13 cellular contexts compared by ENCODE assay signal in the genomic region with DNA sequence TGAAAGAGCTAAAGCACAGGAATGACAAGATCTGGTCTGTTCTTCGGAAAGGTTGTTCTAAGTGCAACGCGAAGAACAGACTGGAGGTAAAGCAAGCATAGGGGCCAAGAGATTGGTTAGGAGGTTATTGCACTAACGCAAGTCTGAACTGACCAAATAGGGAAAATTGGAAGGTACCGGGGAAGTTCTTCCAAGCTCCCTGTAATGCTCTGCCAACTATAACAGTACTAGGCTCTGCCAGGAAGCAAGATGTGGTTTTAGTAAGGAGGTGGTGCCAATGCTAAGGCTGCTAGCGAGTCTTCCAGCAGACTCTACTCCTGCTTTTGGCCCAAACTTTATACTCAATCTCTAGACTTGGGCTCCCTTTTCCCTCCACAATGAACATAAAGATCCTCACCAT.
"Had no signal": no experiment of that assay in that cellular context is flagged by ENCODE, and none has a peak within 500 bp of the region (broad histone marks: within the 10 kb centered on the region; RNA-seq: fewer than 3 reads in every experiment).

No MANE protein-coding gene starts in this region.

- H3K9me3 Mint-ChIP-seq: activated naive CD8-positive, alpha-beta T cell treated with anti-CD3 and anti-CD28 coated beads for 36 hours; activated T-cell treated with anti-CD3 and anti-CD28 coated beads, Interleukin-2, amount 50 U/mL, for 24 hours; dendritic cell treated with granulocyte-macrophage colony-stimulating factor and Interleukin-4, amounts not matched to agents 40 ng/mL and 50 ng/mL, for 4 days; stimulated activated naive CD8-positive, alpha-beta T cell treated with anti-CD3 and anti-CD28 coated beads, Interleukin-15, amount 100 ng/mL, for 72 hours had no signal

- H3K4me3 ChIP-seq: gastrocnemius medialis, heart right ventricle had no signal

- H3K27ac ChIP-seq: gastrocnemius medialis, heart right ventricle had no signal

- H3K4me1 Mint-ChIP-seq: activated naive CD8-positive, alpha-beta T cell treated with anti-CD3 and anti-CD28 coated beads for 36 hours; stimulated activated naive CD8-positive, alpha-beta T cell treated with anti-CD3 and anti-CD28 coated beads, Interleukin-15, amount 100 ng/mL, for 72 hours had no signal

- H3K36me3 Mint-ChIP-seq: activated naive CD8-positive, alpha-beta T cell treated with anti-CD3 and anti-CD28 coated beads for 36 hours had no signal

- H3K27me3 ChIP-seq: gastrocnemius medialis, heart right ventricle had no signal

- H3K27ac Mint-ChIP-seq: activated naive CD8-positive, alpha-beta T cell treated with anti-CD3 and anti-CD28 coated beads for 36 hours; activated T-cell treated with anti-CD3 and anti-CD28 coated beads, Interleukin-2, amount 50 U/mL, for 24 hours; dendritic cell treated with granulocyte-macrophage colony-stimulating factor and Interleukin-4, amounts not matched to agents 40 ng/mL and 50 ng/mL, for 4 days; nephron progenitor cell; stimulated activated naive CD8-positive, alpha-beta T cell treated with anti-CD3 and anti-CD28 coated beads, Interleukin-15, amount 100 ng/mL, for 72 hours had no signal

- H3K36me3 ChIP-seq: gastrocnemius medialis, heart right ventricle had no signal

- DNase-seq: activated gamma-delta T cell; activated naive CD8-positive, alpha-beta T cell treated with anti-CD3 and anti-CD28 coated beads for 36 hours; activated T-cell treated with anti-CD3 and anti-CD28 coated beads, Interleukin-2, amount 50 U/mL, for 24 hours; caudate nucleus; gastrocnemius medialis; heart right ventricle; left ventricle myocardium superior; mesendoderm; nephron progenitor cell; stimulated activated CD4-positive, alpha-beta T cell treated with anti-CD3 and anti-CD28 coated beads, Interleukin-2, amount 100 ng/mL, for 48 hours; stimulated activated naive CD8-positive, alpha-beta T cell treated with anti-CD3 and anti-CD28 coated beads, Interleukin-15, amount 100 ng/mL, for 72 hours had no signal

- H3K9me3 ChIP-seq: gastrocnemius medialis, heart right ventricle had no signal

- FAIRE-seq: keratinocyte had no signal

- H3K27me3 Mint-ChIP-seq: activated naive CD8-positive, alpha-beta T cell treated with anti-CD3 and anti-CD28 coated beads for 36 hours; activated T-cell treated with anti-CD3 and anti-CD28 coated beads, Interleukin-2, amount 50 U/mL, for 24 hours; dendritic cell treated with granulocyte-macrophage colony-stimulating factor and Interleukin-4, amounts not matched to agents 40 ng/mL and 50 ng/mL, for 4 days had no signal

- H3K4me3 Mint-ChIP-seq: activated naive CD8-positive, alpha-beta T cell treated with anti-CD3 and anti-CD28 coated beads for 36 hours; activated T-cell treated with anti-CD3 and anti-CD28 coated beads, Interleukin-2, amount 50 U/mL, for 24 hours; dendritic cell treated with granulocyte-macrophage colony-stimulating factor and Interleukin-4, amounts not matched to agents 40 ng/mL and 50 ng/mL, for 4 days; nephron progenitor cell; stimulated activated naive CD8-positive, alpha-beta T cell treated with anti-CD3 and anti-CD28 coated beads, Interleukin-15, amount 100 ng/mL, for 72 hours had no signal
